Comparison of ENCODE assay signal across 9 cellular contexts in the genomic region with DNA sequence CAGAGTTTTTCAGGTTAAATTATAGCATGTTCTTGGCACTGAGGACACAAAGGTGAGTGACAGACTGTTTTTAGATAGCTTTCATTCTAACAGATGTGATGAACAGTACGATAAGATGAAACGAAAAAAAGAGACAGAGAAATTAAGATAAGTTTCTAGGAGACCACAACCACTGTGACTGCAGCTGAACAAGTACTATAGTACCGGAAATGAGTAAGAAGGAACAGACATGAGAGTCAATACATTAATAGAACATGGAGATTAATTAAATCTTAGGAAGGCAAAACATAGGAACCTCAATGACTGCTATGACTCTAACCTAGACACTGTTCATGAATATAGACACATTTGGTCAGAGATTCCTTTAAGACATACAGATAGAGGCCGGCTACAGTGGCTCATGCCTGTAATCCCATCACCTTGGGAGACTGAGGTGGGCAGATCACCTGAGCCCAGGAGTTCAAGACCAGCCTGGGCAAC. TPM values are rescaled to one million over a fixed set of nuclear protein-coding genes. Genes with fewer than 3 reads are reported as not detected.
DNase-seq lines count a peak whose midpoint lies in the region; ATAC-seq and TF ChIP-seq lines count a peak whose summit lies in the region.
"Had no signal": no experiment of that assay in that cellular context is flagged by ENCODE, and none has a peak within 500 bp of the region (broad histone marks: within the 10 kb centered on the region; RNA-seq: fewer than 3 reads in every experiment).

No MANE protein-coding gene starts in this region.

- no peak for DNase-seq in effector memory CD4-positive, alpha-beta T cell
- DNase-seq in body of pancreas (no peak), cerebellar cortex (ENCODE audit: low spot score) (no peak), HEK293T (ENCODE audit: extremely low spot score) (no peak), NCI-H2171 (lab: John Stamatoyannopoulos, UW) (no peak)

- H3K4me1 ChIP-seq in effector memory CD4-positive, alpha-beta T cell (ENCODE audit: control insufficient read depth, insufficient read depth, low read length, poor library complexity, severe bottlenecking) = peaks cover 8% of the 10 kb centered on the region
- no peaks in the 10 kb centered on the region for H3K4me1 ChIP-seq in body of pancreas

- peak overlapping the region; percentile 17 for H3K4me3 ChIP-seq in effector memory CD4-positive, alpha-beta T cell (ENCODE audit: insufficient read depth, low read depth, low read length, poor library complexity, severe bottlenecking)
- H3K4me3 ChIP-seq in body of pancreas = no peak overlapping the region

- H3K27me3 ChIP-seq in effector memory CD4-positive, alpha-beta T cell (replicated peaks; ENCODE audit: control insufficient read depth, insufficient read depth, low read length, poor library complexity, severe bottlenecking) = no peaks in the 10 kb centered on the region
- H3K27me3 ChIP-seq in body of pancreas = no peaks in the 10 kb centered on the region

- ATAC-seq in GM18511 (IDR thresholded peaks at IDR 0.05; ENCODE audit: unreplicated experiment) (peak; percentile 93), GM21526 (IDR thresholded peaks at IDR 0.05; ENCODE audit: low FRiP score, unreplicated experiment) (peak; percentile 83), HG03457 (IDR thresholded peaks at IDR 0.05; ENCODE audit: unreplicated experiment) (peak; percentile 94), body of pancreas (no peak)
- ATAC-seq: Panc1 had no signal

- TF ChIP-seq CTCF in body of pancreas (IDR thresholded peaks at IDR 0.05) = no peak

- H3K36me3 ChIP-seq in effector memory CD4-positive, alpha-beta T cell (ENCODE audit: control insufficient read depth, insufficient read depth, low read length) = no peaks in the 10 kb centered on the region
- no peaks in the 10 kb centered on the region for H3K36me3 ChIP-seq in body of pancreas (replicated peaks in 1 of 2; ENCODE audit: insufficient read depth in 1 of 2, low read depth in 2 of 2)

- WGBS in body of pancreas, 2 donors = 68 to 83% methylated on average over 4 of the region's 4 CpGs

- CTCF ChIA-PET in HEK293T (lab: Yijun Ruan, JAX) = no interaction called here

- H3K9me3 ChIP-seq in effector memory CD4-positive, alpha-beta T cell (ENCODE audit: control insufficient read depth, low read length) = no peaks in the 10 kb centered on the region
- H3K9me3 ChIP-seq in body of pancreas = no peaks in the 10 kb centered on the region

- POLR2A ChIA-PET in HEK293T (lab: Yijun Ruan, JAX) = no interaction called here

- H3K27ac ChIP-seq in effector memory CD4-positive, alpha-beta T cell (ENCODE audit: insufficient read depth, low read length, poor library complexity, severe bottlenecking) = peak overlapping the region; percentile 51
- no peak overlapping the region for H3K27ac ChIP-seq in body of pancreas

- TF ChIP-seq POLR2A in body of pancreas (IDR thresholded peaks at IDR 0.05) = no peak

- intact Hi-C loops in body of pancreas (cut with DNase I) = no loop called here

TF ChIP-seq in HEK293T, 16 proteins besides CTCF, POLR2A, EP300 and RAD21:
- no peak for TF ChIP-seq FOXK2 (IDR thresholded peaks at IDR 0.05)
- TF ChIP-seq SP1 (IDR thresholded peaks at IDR 0.05) = no peak
- TF ChIP-seq ELF4 (IDR thresholded peaks at IDR 0.05) = no peak
- TF ChIP-seq TARDBP (IDR thresholded peaks at IDR 0.05) = no peak
- no peak for TF ChIP-seq NFRKB (IDR thresholded peaks at IDR 0.05)
- TF ChIP-seq L3MBTL2 (conservative IDR thresholded peaks at IDR 0.05) = no peak
- TF ChIP-seq LEF1 (IDR thresholded peaks at IDR 0.05; ENCODE audit: borderline replicate concordance) = no peak
- TF ChIP-seq FOXM1 (IDR thresholded peaks at IDR 0.05; ENCODE audit: borderline replicate concordance) = no peak
- TF ChIP-seq CTBP1 (IDR thresholded peaks at IDR 0.05; ENCODE audit: borderline replicate concordance) = no peak
- TF ChIP-seq ZNF384 (IDR thresholded peaks at IDR 0.05) = no peak
- no peak for TF ChIP-seq FOXA1 (IDR thresholded peaks at IDR 0.05)
- no peak for TF ChIP-seq BHLHE40 (IDR thresholded peaks at IDR 0.05; ENCODE audit: borderline replicate concordance)
- TF ChIP-seq, protein P1, sequence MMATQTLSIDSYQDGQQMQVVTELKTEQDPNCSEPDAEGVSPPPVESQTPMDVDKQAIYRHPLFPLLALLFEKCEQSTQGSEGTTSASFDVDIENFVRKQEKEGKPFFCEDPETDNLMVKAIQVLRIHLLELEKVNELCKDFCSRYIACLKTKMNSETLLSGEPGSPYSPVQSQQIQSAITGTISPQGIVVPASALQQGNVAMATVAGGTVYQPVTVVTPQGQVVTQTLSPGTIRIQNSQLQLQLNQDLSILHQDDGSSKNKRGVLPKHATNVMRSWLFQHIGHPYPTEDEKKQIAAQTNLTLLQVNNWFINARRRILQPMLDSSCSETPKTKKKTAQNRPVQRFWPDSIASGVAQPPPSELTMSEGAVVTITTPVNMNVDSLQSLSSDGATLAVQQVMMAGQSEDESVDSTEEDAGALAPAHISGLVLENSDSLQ (IDR thresholded peaks at IDR 0.05) = no peak
- no peak for TF ChIP-seq HDGF (IDR thresholded peaks at IDR 0.05; ENCODE audit: borderline replicate concordance)
- TF ChIP-seq SUZ12 (IDR thresholded peaks at IDR 0.05) = no peak
- no peak for TF ChIP-seq ARNT (IDR thresholded peaks at IDR 0.05)

RNA-seq across cellular contexts. Expression of a gene that starts 40.2 kb away (rescaled TPM):
- total RNA-seq in body of pancreas = 10 to 100 TPM; 21.3 to 29.0 TPM
